In genomic region chr1:23691499-23692307, GRCh38 we compare ENCODE assay signal across 1 cellular context.
A peak's percentile ranks its signal among the peaks of the same experiment; 100 is the strongest.
TF ChIP-seq lines count a peak whose summit lies in the region.

TSS of gene RPL11 (plus strand) at chr1:23691806. CDS start at chr1:23691824, 18 bp downstream.

TF ChIP-seq in HepG2, 621 proteins besides CTCF, POLR2A, EP300 and RAD21 (continued from another document and continues in another):
- TF ChIP-seq PBX3 (CRISPR knock-in tag; IDR thresholded peaks at IDR 0.05; ENCODE audit: borderline replicate concordance) (no peak), ZBTB38 (CRISPR knock-in tag; IDR thresholded peaks at IDR 0.05) (peak; percentile 83), FOXK1 (CRISPR knock-in tag; IDR thresholded peaks at IDR 0.05; ENCODE audit: borderline replicate concordance, low read depth) (no peak), NFE2 (CRISPR knock-in tag; IDR thresholded peaks at IDR 0.05) (no peak), CENPBD1 (CRISPR knock-in tag; IDR thresholded peaks at IDR 0.05; ENCODE audit: borderline replicate concordance, low read depth) (no peak), HNRNPUL1 (IDR thresholded peaks at IDR 0.05; ENCODE audit: low read depth, low read length) (no peak), HOXD1 (CRISPR knock-in tag; IDR thresholded peaks at IDR 0.05) (no peak), ZNF737 (CRISPR knock-in tag; IDR thresholded peaks at IDR 0.05; ENCODE audit: borderline replicate concordance) (no peak), MXD3 (CRISPR knock-in tag; IDR thresholded peaks at IDR 0.05) (peak; percentile 88), EHMT2 (IDR thresholded peaks at IDR 0.05; ENCODE audit: borderline replicate concordance, low read depth, low read length) (no peak), CSRNP1 (CRISPR knock-in tag; IDR thresholded peaks at IDR 0.05) (peak; percentile 82), ZNF740 (CRISPR knock-in tag; IDR thresholded peaks at IDR 0.05) (no peak), ZNF766 (CRISPR knock-in tag; IDR thresholded peaks at IDR 0.05; ENCODE audit: borderline replicate concordance) (peak; percentile 88), ZFP36 (IDR thresholded peaks at IDR 0.05; ENCODE audit: borderline replicate concordance, low read depth, low read length, partially characterized antibody) (no peak), IRF1 (CRISPR knock-in tag; IDR thresholded peaks at IDR 0.05; ENCODE audit: low read depth) (no peak), ETV6 (CRISPR knock-in tag; conservative IDR thresholded peaks at IDR 0.05) (no peak), MIXL1 (CRISPR knock-in tag; IDR thresholded peaks at IDR 0.05) (peak; percentile 67; the same call in 1 of the 2 replicates), E2F1 (CRISPR knock-in tag; IDR thresholded peaks at IDR 0.05) (peak; percentile 51; the same call in 1 of the 2 replicates), PITX1 (CRISPR knock-in tag; IDR thresholded peaks at IDR 0.05) (peak; percentile 63; the same call in 1 of the 2 replicates), NKX3-1 (CRISPR knock-in tag; IDR thresholded peaks at IDR 0.05) (peak; percentile 51; the same call in 1 of the 2 replicates), ZNF230 (CRISPR knock-in tag; IDR thresholded peaks at IDR 0.05) (0 out of 2 replicates have a peak, but pooled peaks have one; percentile 40), PLSCR1 (CRISPR knock-in tag; IDR thresholded peaks at IDR 0.05; ENCODE audit: borderline replicate concordance) (no peak), ZNF510 (CRISPR knock-in tag; IDR thresholded peaks at IDR 0.05; ENCODE audit: low read depth) (no peak), STAT5B (CRISPR knock-in tag; IDR thresholded peaks at IDR 0.05) (no peak), ZHX2 (IDR thresholded peaks at IDR 0.05; ENCODE audit: low read depth) (no peak; the same call in 1 of the 2 replicates), ZHX2 (CRISPR knock-in tag; IDR thresholded peaks at IDR 0.05; ENCODE audit: borderline replicate concordance) (0 out of 2 replicates have a peak, but pooled peaks have one; percentile 28), ZNF790 (CRISPR knock-in tag; IDR thresholded peaks at IDR 0.05; ENCODE audit: borderline replicate concordance) (0 out of 2 replicates have a peak, but pooled peaks have one; percentile 79), ZBTB14 (CRISPR knock-in tag; IDR thresholded peaks at IDR 0.05) (no peak), ELF1 (CRISPR knock-in tag; IDR thresholded peaks at IDR 0.05) (peak; percentile 91), CC2D1A (CRISPR knock-in tag; IDR thresholded peaks at IDR 0.05) (no peak), TAF1 (CRISPR knock-in tag; IDR thresholded peaks at IDR 0.05) (peak; percentile 100), ZNF235 (CRISPR knock-in tag; IDR thresholded peaks at IDR 0.05; ENCODE audit: borderline replicate concordance) (peak; percentile 91; the same call in 1 of the 2 replicates), YY1 (IDR thresholded peaks at IDR 0.05; ENCODE audit: insufficient read depth, insufficient replicate concordance, low read depth, low read length) (peak; percentile 96), NCOR1 (IDR thresholded peaks at IDR 0.05; ENCODE audit: borderline replicate concordance, low read length) (no peak), ELK4 (CRISPR knock-in tag; IDR thresholded peaks at IDR 0.05; ENCODE audit: borderline replicate concordance) (no peak), ZNF788 (CRISPR knock-in tag; IDR thresholded peaks at IDR 0.05; ENCODE audit: borderline replicate concordance) (peak; percentile 75; the same call in 1 of the 2 replicates), MYNN (CRISPR knock-in tag; IDR thresholded peaks at IDR 0.05; ENCODE audit: low read depth) (peak; percentile 85; the same call in 1 of the 2 replicates), ZNF597 (CRISPR knock-in tag; IDR thresholded peaks at IDR 0.05) (no peak), ZXDC (CRISPR knock-in tag; IDR thresholded peaks at IDR 0.05) (no peak), HOXA9 (CRISPR knock-in tag; IDR thresholded peaks at IDR 0.05; ENCODE audit: borderline replicate concordance) (no peak), MAFF (IDR thresholded peaks at IDR 0.05; ENCODE audit: low read depth, low read length) (no peak), FOXA3 (CRISPR knock-in tag; IDR thresholded peaks at IDR 0.05) (no peak)
